Comparison of ENCODE assay signal across 27 cellular contexts in the genomic region with DNA sequence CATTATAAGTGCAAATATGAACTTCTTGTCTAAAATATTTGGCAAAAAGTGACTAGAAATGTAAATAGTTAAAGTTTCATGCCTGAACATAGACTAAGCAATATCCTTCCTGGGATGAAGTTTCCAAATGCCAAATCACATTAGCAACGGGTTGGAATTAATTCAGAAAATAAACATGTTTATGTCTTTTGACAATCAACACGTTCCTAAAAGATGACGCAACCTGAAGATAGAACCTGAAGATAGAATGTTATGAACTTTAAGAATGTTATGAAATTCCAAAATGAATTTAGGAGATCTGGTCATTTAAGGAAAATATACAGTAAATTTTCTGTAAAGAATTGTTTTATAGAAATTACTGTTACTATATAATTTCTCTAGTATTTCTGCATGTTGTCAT. TPM values are rescaled to one million over a fixed set of nuclear protein-coding genes. Genes with fewer than 3 reads are reported as not detected.
"Had no signal": no experiment of that assay in that cellular context is flagged by ENCODE, and none has a peak within 500 bp of the region (broad histone marks: within the 10 kb centered on the region; RNA-seq: fewer than 3 reads in every experiment).

No MANE protein-coding gene starts in this region.

- H3K27ac ChIP-seq: adrenal gland, body of pancreas, SJCRH30, SK-N-MC had no signal

- H3K9me3 ChIP-seq: adrenal gland, body of pancreas, SJCRH30 had no signal

- H3K4me3 ChIP-seq: adrenal gland, body of pancreas, SJCRH30, SK-N-MC had no signal

- FAIRE-seq: astrocyte had no signal

- H3K4me1 ChIP-seq: adrenal gland, body of pancreas, SJCRH30 had no signal

- H3K36me3 ChIP-seq: adrenal gland, SJCRH30 had no signal

- H3K27me3 ChIP-seq: adrenal gland, body of pancreas, SJCRH30 had no signal

- ATAC-seq: activated CD8-positive, alpha-beta T cell treated with anti-CD3 and anti-CD28 coated beads for 36 hours; activated T-cell treated with anti-CD3 and anti-CD28 coated beads, Interleukin-2, amount 50 U/mL, for 72 hours; activated T-helper 17 cell treated with anti-CD3 and anti-CD28 coated beads, Interleukin-2, amount 50 U/mL, for 72 hours; body of pancreas; Panc1 had no signal

- DNase-seq: activated CD4-positive, alpha-beta T cell treated with anti-CD3 and anti-CD28 coated beads, Interleukin-2, amount 10 ng/mL, durations not matched to agents 24 days and 14 days; activated CD4-positive, alpha-beta T cell treated with anti-CD3 and anti-CD28 coated beads, Interleukin-2, amount 50 U/mL, for 4 hours; activated CD8-positive, alpha-beta T cell treated with anti-CD3 and anti-CD28 coated beads for 36 hours; activated effector memory CD4-positive, alpha-beta T cell treated with anti-CD3 and anti-CD28 coated beads, Interleukin-2, amount 50 U/mL, for 16 hours; activated naive CD4-positive, alpha-beta T cell; activated naive CD8-positive, alpha-beta T cell treated with anti-CD3 and anti-CD28 coated beads, Interleukin-2, amount 10 ng/mL, durations not matched to agents 7 days and 5 days; activated T-cell treated with anti-CD3 and anti-CD28 coated beads, Interleukin-2, amount 50 U/mL, for 1 hour; activated T-cell treated with anti-CD3 and anti-CD28 coated beads, Interleukin-2, amount 50 U/mL, for 72 hours; adrenal gland; body of pancreas; central memory CD4-positive, alpha-beta T cell; NCI-H1105 treated with DMSO at 0.1 percent for 48 hours; NCI-H1436 treated with DMSO at 0.1 percent for 48 hours; NCI-H1694 treated with DMSO at 0.1 percent for 48 hours; NCI-H2029; NCI-H345; NCI-H524 treated with DMSO at 0.1 percent for 48 hours; SHP77; SJCRH30; T1000 had no signal

RNA-seq across cellular contexts. Expression of a gene that starts 9.2 kb away (rescaled TPM):
- total RNA-seq: activated CD4-positive, alpha-beta T cell treated with anti-CD3 and anti-CD28 coated beads, Interleukin-2, amount 10 ng/mL, durations not matched to agents 24 days and 14 days; activated CD8-positive, alpha-beta memory T cell treated with anti-CD3 and anti-CD28 coated beads for 36 hours; activated CD8-positive, alpha-beta T cell treated with anti-CD3 and anti-CD28 coated beads for 36 hours; activated naive CD8-positive, alpha-beta T cell treated with anti-CD3 and anti-CD28 coated beads, Interleukin-2, amount 10 ng/mL, durations not matched to agents 7 days and 5 days; activated T-cell treated with anti-CD3 and anti-CD28 coated beads, Interleukin-2, amount 50 U/mL, for 72 hours; activated T-helper 17 cell treated with anti-CD3 and anti-CD28 coated beads, Interleukin-2, amount 50 U/mL, for 72 hours; SJCRH30; T-helper 1 cell treated with Interleukin-12 subunit alpha and Interleukin-12 subunit beta and Interleukin-4 antibody, amounts not matched to agents 30 ng/mL and 1 ng/mL, for 36 hours; T-helper 2 cell treated with Interferon-gamma antibody and Interleukin-4, amounts not matched to agents 100 ng/mL and 5 ng/mL, for 36 hours had no signal
